ENCODE assay signal across 1 cellular context in the genomic region with DNA sequence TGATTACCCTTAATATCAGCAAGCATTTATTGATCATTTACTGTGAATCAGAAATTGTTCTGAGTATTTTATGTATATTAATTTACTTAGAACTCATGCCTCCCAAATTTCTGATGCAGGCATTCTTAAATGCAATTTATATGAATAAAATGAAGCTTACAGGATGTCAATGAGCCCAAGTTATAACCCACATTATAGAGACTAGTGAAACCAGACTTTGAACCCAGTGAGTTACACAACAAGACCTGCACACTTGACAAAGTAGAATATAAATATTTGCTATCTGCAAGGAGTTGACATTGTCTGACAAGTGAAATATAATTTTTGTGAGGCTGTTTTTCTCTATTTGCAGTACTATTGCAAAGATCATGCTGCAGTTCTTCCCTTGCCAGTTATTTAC.
A peak's percentile ranks its signal among the peaks of the same experiment; 100 is the strongest.
TF ChIP-seq lines count a peak whose summit lies in the region.

No MANE protein-coding gene starts in this region.

TF ChIP-seq in HepG2, 621 proteins besides CTCF, POLR2A, EP300 and RAD21 (continued from another document and continues in another):
- TF ChIP-seq ZNF367 (CRISPR knock-in tag; IDR thresholded peaks at IDR 0.05; ENCODE audit: borderline replicate concordance) (no peak), ISL2 (CRISPR knock-in tag; IDR thresholded peaks at IDR 0.05) (peak; percentile 29; the same call in 1 of the 2 replicates), NR3C1 (CRISPR knock-in tag; IDR thresholded peaks at IDR 0.05) (no peak), ZNF24 (IDR thresholded peaks at IDR 0.05) (no peak), EHMT2 (IDR thresholded peaks at IDR 0.05; ENCODE audit: borderline replicate concordance, low read depth, low read length) (peak; percentile 51; the same call in 1 of the 2 replicates), RFX1 (IDR thresholded peaks at IDR 0.05) (no peak), MIER3 (CRISPR knock-in tag; IDR thresholded peaks at IDR 0.05; ENCODE audit: borderline replicate concordance) (0 out of 2 replicates have a peak, but pooled peaks have one; percentile 40), ZGPAT (CRISPR knock-in tag; IDR thresholded peaks at IDR 0.05) (0 out of 2 replicates have a peak, but pooled peaks have one; percentile 48), JUN (CRISPR knock-in tag; IDR thresholded peaks at IDR 0.05) (no peak), DPF2 (CRISPR knock-in tag; IDR thresholded peaks at IDR 0.05; ENCODE audit: borderline replicate concordance, low read depth) (no peak), GRHL1 (CRISPR knock-in tag; conservative IDR thresholded peaks at IDR 0.05) (no peak), THAP11 (CRISPR knock-in tag; IDR thresholded peaks at IDR 0.05) (no peak; the same call in 1 of the 2 replicates), FOXA3 (CRISPR knock-in tag; IDR thresholded peaks at IDR 0.05) (peak; percentile 82), RAD51 (IDR thresholded peaks at IDR 0.05; ENCODE audit: borderline replicate concordance) (no peak), CEBPG (CRISPR knock-in tag; IDR thresholded peaks at IDR 0.05) (peak; percentile 78), SETDB1 (CRISPR knock-in tag; IDR thresholded peaks at IDR 0.05; ENCODE audit: borderline replicate concordance) (no peak), SAP130 (CRISPR knock-in tag; IDR thresholded peaks at IDR 0.05; ENCODE audit: low read depth) (peak; percentile 25; the same call in 1 of the 2 replicates), ZNF724P (CRISPR knock-in tag; IDR thresholded peaks at IDR 0.05; ENCODE audit: borderline replicate concordance) (no peak), RARA (CRISPR knock-in tag; IDR thresholded peaks at IDR 0.05) (0 out of 2 replicates have a peak, but pooled peaks have one; percentile 24), BATF2 (CRISPR knock-in tag; IDR thresholded peaks at IDR 0.05) (no peak), SOX6 (IDR thresholded peaks at IDR 0.05) (no peak), SOX6 (CRISPR knock-in tag; IDR thresholded peaks at IDR 0.05) (peak; percentile 66; the same call in 1 of the 2 replicates), MZF1 (CRISPR knock-in tag; IDR thresholded peaks at IDR 0.05; ENCODE audit: borderline replicate concordance) (no peak), CHCHD3 (CRISPR knock-in tag; IDR thresholded peaks at IDR 0.05) (no peak), BHLHE40 (IDR thresholded peaks at IDR 0.05; ENCODE audit: low read length) (0 out of 2 replicates have a peak, but pooled peaks have one; percentile 32), SMAD9 (CRISPR knock-in tag; IDR thresholded peaks at IDR 0.05) (no peak), ZNF18 (CRISPR knock-in tag; IDR thresholded peaks at IDR 0.05; ENCODE audit: insufficient replicate concordance) (no peak), ZNF280D (CRISPR knock-in tag; IDR thresholded peaks at IDR 0.05) (no peak), ZBTB33 (CRISPR knock-in tag; IDR thresholded peaks at IDR 0.05) (no peak), ZNF331 (CRISPR knock-in tag; IDR thresholded peaks at IDR 0.05) (0 out of 2 replicates have a peak, but pooled peaks have one; percentile 24), MED13 (CRISPR knock-in tag; IDR thresholded peaks at IDR 0.05) (no peak), ZNF644 (CRISPR knock-in tag; IDR thresholded peaks at IDR 0.05; ENCODE audit: low read depth) (peak; percentile 61; the same call in 1 of the 2 replicates), FOXJ3 (CRISPR knock-in tag; IDR thresholded peaks at IDR 0.05; ENCODE audit: borderline replicate concordance) (peak; percentile 69; the same call in 1 of the 2 replicates), HNF4G (IDR thresholded peaks at IDR 0.05; ENCODE audit: borderline replicate concordance, low read depth, low read length) (peak; percentile 63; the same call in 1 of the 2 replicates), HNF4G (CRISPR knock-in tag; IDR thresholded peaks at IDR 0.05; ENCODE audit: borderline replicate concordance, low read depth) (no peak), HNF4A (CRISPR knock-in tag; IDR thresholded peaks at IDR 0.05) (peak; percentile 90), TMF1 (CRISPR knock-in tag; IDR thresholded peaks at IDR 0.05; ENCODE audit: low read depth) (no peak), SOX5 (CRISPR knock-in tag; IDR thresholded peaks at IDR 0.05; ENCODE audit: borderline replicate concordance) (peak; percentile 50; the same call in 1 of the 2 replicates), MTA3 (CRISPR knock-in tag; IDR thresholded peaks at IDR 0.05) (no peak), HNRNPL (IDR thresholded peaks at IDR 0.05; ENCODE audit: low read depth, low read length) (no peak), ZNF567 (CRISPR knock-in tag; IDR thresholded peaks at IDR 0.05; ENCODE audit: borderline replicate concordance) (no peak)
- TF ChIP-seq, protein P1, sequence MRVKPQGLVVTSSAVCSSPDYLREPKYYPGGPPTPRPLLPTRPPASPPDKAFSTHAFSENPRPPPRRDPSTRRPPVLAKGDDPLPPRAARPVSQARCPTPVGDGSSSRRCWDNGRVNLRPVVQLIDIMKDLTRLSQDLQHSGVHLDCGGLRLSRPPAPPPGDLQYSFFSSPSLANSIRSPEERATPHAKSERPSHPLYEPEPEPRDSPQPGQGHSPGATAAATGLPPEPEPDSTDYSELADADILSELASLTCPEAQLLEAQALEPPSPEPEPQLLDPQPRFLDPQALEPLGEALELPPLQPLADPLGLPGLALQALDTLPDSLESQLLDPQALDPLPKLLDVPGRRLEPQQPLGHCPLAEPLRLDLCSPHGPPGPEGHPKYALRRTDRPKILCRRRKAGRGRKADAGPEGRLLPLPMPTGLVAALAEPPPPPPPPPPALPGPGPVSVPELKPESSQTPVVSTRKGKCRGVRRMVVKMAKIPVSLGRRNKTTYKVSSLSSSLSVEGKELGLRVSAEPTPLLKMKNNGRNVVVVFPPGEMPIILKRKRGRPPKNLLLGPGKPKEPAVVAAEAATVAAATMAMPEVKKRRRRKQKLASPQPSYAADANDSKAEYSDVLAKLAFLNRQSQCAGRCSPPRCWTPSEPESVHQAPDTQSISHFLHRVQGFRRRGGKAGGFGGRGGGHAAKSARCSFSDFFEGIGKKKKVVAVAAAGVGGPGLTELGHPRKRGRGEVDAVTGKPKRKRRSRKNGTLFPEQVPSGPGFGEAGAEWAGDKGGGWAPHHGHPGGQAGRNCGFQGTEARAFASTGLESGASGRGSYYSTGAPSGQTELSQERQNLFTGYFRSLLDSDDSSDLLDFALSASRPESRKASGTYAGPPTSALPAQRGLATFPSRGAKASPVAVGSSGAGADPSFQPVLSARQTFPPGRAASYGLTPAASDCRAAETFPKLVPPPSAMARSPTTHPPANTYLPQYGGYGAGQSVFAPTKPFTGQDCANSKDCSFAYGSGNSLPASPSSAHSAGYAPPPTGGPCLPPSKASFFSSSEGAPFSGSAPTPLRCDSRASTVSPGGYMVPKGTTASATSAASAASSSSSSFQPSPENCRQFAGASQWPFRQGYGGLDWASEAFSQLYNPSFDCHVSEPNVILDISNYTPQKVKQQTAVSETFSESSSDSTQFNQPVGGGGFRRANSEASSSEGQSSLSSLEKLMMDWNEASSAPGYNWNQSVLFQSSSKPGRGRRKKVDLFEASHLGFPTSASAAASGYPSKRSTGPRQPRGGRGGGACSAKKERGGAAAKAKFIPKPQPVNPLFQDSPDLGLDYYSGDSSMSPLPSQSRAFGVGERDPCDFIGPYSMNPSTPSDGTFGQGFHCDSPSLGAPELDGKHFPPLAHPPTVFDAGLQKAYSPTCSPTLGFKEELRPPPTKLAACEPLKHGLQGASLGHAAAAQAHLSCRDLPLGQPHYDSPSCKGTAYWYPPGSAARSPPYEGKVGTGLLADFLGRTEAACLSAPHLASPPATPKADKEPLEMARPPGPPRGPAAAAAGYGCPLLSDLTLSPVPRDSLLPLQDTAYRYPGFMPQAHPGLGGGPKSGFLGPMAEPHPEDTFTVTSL (CRISPR knock-in tag; IDR thresholded peaks at IDR 0.05; ENCODE audit: borderline replicate concordance) = peak; percentile 89; the same call in 1 of the 2 replicates
- TF ChIP-seq, protein P2, sequence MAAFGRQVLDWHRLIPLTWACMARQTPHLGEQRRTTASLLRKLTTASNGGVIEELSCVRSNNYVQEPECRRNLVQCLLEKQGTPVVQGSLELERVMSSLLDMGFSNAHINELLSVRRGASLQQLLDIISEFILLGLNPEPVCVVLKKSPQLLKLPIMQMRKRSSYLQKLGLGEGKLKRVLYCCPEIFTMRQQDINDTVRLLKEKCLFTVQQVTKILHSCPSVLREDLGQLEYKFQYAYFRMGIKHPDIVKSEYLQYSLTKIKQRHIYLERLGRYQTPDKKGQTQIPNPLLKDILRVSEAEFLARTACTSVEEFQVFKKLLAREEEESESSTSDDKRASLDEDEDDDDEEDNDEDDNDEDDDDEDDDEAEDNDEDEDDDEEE (CRISPR knock-in tag; IDR thresholded peaks at IDR 0.05) = no peak
- TF ChIP-seq, protein P3, sequence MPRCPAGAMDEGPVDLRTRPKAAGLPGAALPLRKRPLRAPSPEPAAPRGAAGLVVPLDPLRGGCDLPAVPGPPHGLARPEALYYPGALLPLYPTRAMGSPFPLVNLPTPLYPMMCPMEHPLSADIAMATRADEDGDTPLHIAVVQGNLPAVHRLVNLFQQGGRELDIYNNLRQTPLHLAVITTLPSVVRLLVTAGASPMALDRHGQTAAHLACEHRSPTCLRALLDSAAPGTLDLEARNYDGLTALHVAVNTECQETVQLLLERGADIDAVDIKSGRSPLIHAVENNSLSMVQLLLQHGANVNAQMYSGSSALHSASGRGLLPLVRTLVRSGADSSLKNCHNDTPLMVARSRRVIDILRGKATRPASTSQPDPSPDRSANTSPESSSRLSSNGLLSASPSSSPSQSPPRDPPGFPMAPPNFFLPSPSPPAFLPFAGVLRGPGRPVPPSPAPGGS (CRISPR knock-in tag; IDR thresholded peaks at IDR 0.05) = no peak
